4 cellular contexts compared by ENCODE assay signal in genomic region chr19:50581795-50582660, GRCh38. TPM values are rescaled to one million over a fixed set of nuclear protein-coding genes. Genes with fewer than 3 reads are reported as not detected.
"Had no signal": no experiment of that assay in that cellular context is flagged by ENCODE, and none has a peak within 500 bp of the region (broad histone marks: within the 10 kb centered on the region; RNA-seq: fewer than 3 reads in every experiment).

No MANE protein-coding gene starts in this region.

RNA-seq across cellular contexts. Expression of gene LRRC4B, which starts 13.8 kb away (rescaled TPM):
- total RNA-seq: GM23248, HepG2 had no signal
- polyA plus RNA-seq: GM23248, HepG2, IgD-negative memory B cell had no signal

RNA-seq across cellular contexts. Expression of gene SYT3, which starts 57.7 kb away (rescaled TPM):
- total RNA-seq: GM23248, HepG2, HFFc6 had no signal
- polyA plus RNA-seq: GM23248, HepG2, IgD-negative memory B cell had no signal
